Comparison of ENCODE assay signal across 17 cellular contexts in the genomic region with DNA sequence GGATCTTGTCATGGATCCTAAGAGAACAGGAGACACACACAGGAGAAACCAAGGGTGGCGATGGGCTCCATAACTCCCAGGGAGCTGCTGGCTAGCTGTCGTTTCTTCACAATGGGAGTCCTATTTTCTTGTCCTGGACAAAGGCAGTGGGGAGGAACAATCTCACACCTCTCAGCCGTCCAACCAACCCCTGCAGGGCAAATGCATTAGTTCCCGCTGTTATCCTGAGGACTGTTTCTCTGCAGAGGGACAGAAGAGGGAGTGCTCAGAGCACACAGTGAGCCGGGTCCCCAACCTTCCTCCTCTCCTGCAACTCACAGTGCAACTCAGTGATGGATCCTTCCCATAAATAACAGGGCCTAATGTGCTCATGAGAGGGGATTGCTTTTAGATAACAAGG.
"Had no signal": no experiment of that assay in that cellular context is flagged by ENCODE, and none has a peak within 500 bp of the region (broad histone marks: within the 10 kb centered on the region; RNA-seq: fewer than 3 reads in every experiment).

No MANE protein-coding gene starts in this region.

- H3K4me3 ChIP-seq: thyroid gland had no signal

- H3K36me3 Mint-ChIP-seq: brain, natural killer cell had no signal

- DNase-seq: activated CD4-positive, alpha-beta T cell treated with anti-CD3 and anti-CD28 coated beads, Interleukin-2, amount 50 U/mL, for 1 hour; activated CD4-positive, CD25-positive, alpha-beta regulatory T cell treated with anti-CD3 and anti-CD28 coated beads, Interleukin-2, amount 50 U/mL, for 72 hours; activated CD8-positive, alpha-beta memory T cell treated with anti-CD3 and anti-CD28 coated beads, Interleukin-2, amount 50 U/mL, for 4 hours; activated naive CD4-positive, alpha-beta T cell treated with anti-CD3 and anti-CD28 coated beads for 36 hours; activated T-cell treated with anti-CD3 and anti-CD28 coated beads, Interleukin-2, amount 50 U/mL, for 4 hours; anterior cingulate cortex; caudate nucleus; effector memory CD8-positive, alpha-beta T cell; foreskin keratinocyte; hypothalamus; natural killer cell; occipital lobe; stimulated activated CD4-positive, alpha-beta T cell treated with anti-CD3 and anti-CD28 coated beads, Interleukin-2, amount 100 ng/mL, for 24 hours; stimulated activated naive CD4-positive, alpha-beta T cell treated with Interleukin-2 at 50 U/mL for 16 hours; thyroid gland had no signal

- H3K27ac ChIP-seq: epithelial cell of prostate, foreskin keratinocyte, thyroid gland had no signal

- H3K9me3 Mint-ChIP-seq: brain had no signal

- H3K4me3 Mint-ChIP-seq: activated naive CD4-positive, alpha-beta T cell treated with anti-CD3 and anti-CD28 coated beads for 36 hours; activated T-cell treated with anti-CD3 and anti-CD28 coated beads, Interleukin-2, amount 50 U/mL, for 4 hours; brain; effector memory CD8-positive, alpha-beta T cell; natural killer cell had no signal

- H3K9me3 ChIP-seq: thyroid gland had no signal

- H3K36me3 ChIP-seq: thyroid gland had no signal

- H3K27ac Mint-ChIP-seq: activated naive CD4-positive, alpha-beta T cell treated with anti-CD3 and anti-CD28 coated beads for 36 hours; effector memory CD8-positive, alpha-beta T cell; natural killer cell had no signal

- H3K27me3 Mint-ChIP-seq: effector memory CD8-positive, alpha-beta T cell had no signal

- H3K27me3 ChIP-seq: foreskin keratinocyte, thyroid gland had no signal

- H3K4me1 Mint-ChIP-seq: natural killer cell had no signal

- H3K4me1 ChIP-seq: foreskin keratinocyte, thyroid gland had no signal
